In genomic region chr7:18302077-18302476, GRCh38 we compare ENCODE assay signal across 16 cellular contexts.
DNase-seq lines count a peak whose midpoint lies in the region; ATAC-seq and TF ChIP-seq lines count a peak whose summit lies in the region.
"Had no signal": no experiment of that assay in that cellular context is flagged by ENCODE, and none has a peak within 500 bp of the region (broad histone marks: within the 10 kb centered on the region; RNA-seq: fewer than 3 reads in every experiment).

No MANE protein-coding gene starts in this region.

- peak overlapping the region; percentile 3 for H3K27ac Mint-ChIP-seq in dendritic cell treated with granulocyte-macrophage colony-stimulating factor and Interleukin-4, amounts not matched to agents 40 ng/mL and 50 ng/mL, for 4 days
- H3K27ac Mint-ChIP-seq: CD4-positive, alpha-beta T cell had no signal

- no peaks in the 10 kb centered on the region for H3F3A ChIP-seq in Loucy (ENCODE audit: low read depth)

- peaks cover 34% of the 10 kb centered on the region for H4K20me1 ChIP-seq in Loucy (ENCODE audit: insufficient read depth, low read length, poor library complexity, severe bottlenecking)

- no peak overlapping the region for H3K4me3 Mint-ChIP-seq in dendritic cell treated with granulocyte-macrophage colony-stimulating factor and Interleukin-4, amounts not matched to agents 40 ng/mL and 50 ng/mL, for 4 days
- H3K4me3 Mint-ChIP-seq: CD4-positive, alpha-beta T cell had no signal

- peaks cover 43% of the 10 kb centered on the region for H3K4me1 ChIP-seq in Loucy (ENCODE audit: insufficient read depth, low read length, poor library complexity, severe bottlenecking)
- H3K4me1 ChIP-seq: BE2C had no signal

- H3K36me3 ChIP-seq in Loucy (ENCODE audit: insufficient read depth, low read length) = no peaks in the 10 kb centered on the region
- H3K36me3 ChIP-seq: BE2C, HAP-1 had no signal

- H3K4me2 ChIP-seq in Loucy (ENCODE audit: low read depth, low read length, poor library complexity, severe bottlenecking) = peak overlapping the region; percentile 5

- no peak overlapping the region for H2AFZ ChIP-seq in Loucy (ENCODE audit: low read length)

- H3K27me3 Mint-ChIP-seq in dendritic cell treated with granulocyte-macrophage colony-stimulating factor and Interleukin-4, amounts not matched to agents 40 ng/mL and 50 ng/mL, for 4 days = no peaks in the 10 kb centered on the region
- H3K27me3 Mint-ChIP-seq: CD4-positive, alpha-beta T cell had no signal

- peaks cover 35% of the 10 kb centered on the region for H3K4me1 Mint-ChIP-seq in dendritic cell treated with granulocyte-macrophage colony-stimulating factor and Interleukin-4, amounts not matched to agents 40 ng/mL and 50 ng/mL, for 4 days (ENCODE audit: low read depth)

- H3K36me3 Mint-ChIP-seq in dendritic cell treated with granulocyte-macrophage colony-stimulating factor and Interleukin-4, amounts not matched to agents 40 ng/mL and 50 ng/mL, for 4 days (ENCODE audit: low read depth) = peaks cover 16% of the 10 kb centered on the region

- no peak for TF ChIP-seq CTCF in Loucy (conservative IDR thresholded peaks at IDR 0.05; ENCODE audit: low read length)

- peaks cover 30% of the 10 kb centered on the region for H3K9me3 Mint-ChIP-seq in dendritic cell treated with granulocyte-macrophage colony-stimulating factor and Interleukin-4, amounts not matched to agents 40 ng/mL and 50 ng/mL, for 4 days
- H3K9me3 Mint-ChIP-seq: CD4-positive, alpha-beta T cell had no signal

- H3K4me3 ChIP-seq in Loucy (ENCODE audit: low read length, poor library complexity, severe bottlenecking) = no peak overlapping the region
- H3K4me3 ChIP-seq: HAP-1, K562 had no signal

- intact Hi-C loops in dendritic cell treated with granulocyte-macrophage colony-stimulating factor and Interleukin-4, amounts not matched to agents 40 ng/mL and 50 ng/mL, for 4 days (cut with micrococcal nuclease) = no loop called here

- no peaks in the 10 kb centered on the region for H3K27me3 ChIP-seq in Loucy (ENCODE audit: insufficient read depth, low read length, poor library complexity, severe bottlenecking)
- H3K27me3 ChIP-seq: BE2C had no signal

- H3K9me3 ChIP-seq in Loucy (ENCODE audit: insufficient read depth, low read depth, low read length) = no peaks in the 10 kb centered on the region
- H3K9me3 ChIP-seq: BE2C, HAP-1 had no signal

- DNase-seq in NCI-H524 (lab: John Stamatoyannopoulos, UW) = peak; percentile 21 to 67
- DNase-seq in COR-L47 (lab: John Stamatoyannopoulos, UW) = no peak
- DNase-seq: ACHN; BE2C; C1 segment of cervical spinal cord; CD4-positive, alpha-beta T cell; DMS153; DMS79; GDM1; IMR-90 had no signal

- H3K79me2 ChIP-seq in Loucy (ENCODE audit: insufficient read depth, low read length) = peaks cover 97% of the 10 kb centered on the region

- H3K9ac ChIP-seq in Loucy (ENCODE audit: low read depth, low read length, poor library complexity, severe bottlenecking) = no peak overlapping the region

- H3K9me2 ChIP-seq in Loucy (replicated peaks; ENCODE audit: low read depth, low read length) = no peaks in the 10 kb centered on the region

- ATAC-seq in GM18502 (IDR thresholded peaks at IDR 0.05; ENCODE audit: poor library complexity, unreplicated experiment) (no peak), GM21619 (IDR thresholded peaks at IDR 0.05; ENCODE audit: unreplicated experiment) (no peak)
- ATAC-seq: K562 had no signal
